ENCODE assay signal across 10 cellular contexts in genomic region chr17:82200743-82201497, GRCh38. TPM values are rescaled to one million over a fixed set of nuclear protein-coding genes. Genes with fewer than 3 reads are reported as not detected.
DNase-seq lines count a peak whose midpoint lies in the region; ATAC-seq and TF ChIP-seq lines count a peak whose summit lies in the region.
"Had no signal": no experiment of that assay in that cellular context is flagged by ENCODE, and none has a peak within 500 bp of the region (broad histone marks: within the 10 kb centered on the region; RNA-seq: fewer than 3 reads in every experiment).

No MANE protein-coding gene starts in this region.

- no peak overlapping the region for H2AFZ ChIP-seq in neuronal stem cell (ENCODE audit: low read length)

- H2BK15ac ChIP-seq in neuronal stem cell (ENCODE audit: low read length) = no peak overlapping the region

- H3K4ac ChIP-seq in neuronal stem cell (ENCODE audit: low read length) = no peak overlapping the region

- H3K27ac ChIP-seq in neuronal stem cell (replicated peaks; ENCODE audit: low read length) = no peak overlapping the region

- H2BK5ac ChIP-seq in neuronal stem cell (ENCODE audit: low read length) = no peak overlapping the region

- peaks cover 9% of the 10 kb centered on the region for H3K79me1 ChIP-seq in neuronal stem cell (ENCODE audit: low read depth, low read length)

- peak overlapping the region; percentile 77 for H3K27ac Mint-ChIP-seq in activated T-helper 1 cell treated with anti-CD3 and anti-CD28 coated beads, Interleukin-12 subunit alpha, Interleukin-12 subunit beta, Interleukin-2, Interleukin-4 antibody, amounts not matched to agents 30 ng/mL and 10 ng/mL and 1 ng/mL, durations not matched to agents 14 hours and 24 hours and 36 hours

- intact Hi-C loops in activated T-helper 1 cell treated with anti-CD3 and anti-CD28 coated beads, Interleukin-12 subunit alpha, Interleukin-12 subunit beta, Interleukin-2, Interleukin-4 antibody, amounts not matched to agents 30 ng/mL and 10 ng/mL and 1 ng/mL, durations not matched to agents 14 hours and 24 hours and 36 hours (cut with micrococcal nuclease) = loop anchor here (10.0 kb wide), 1 partner anchor 76 kb away; no protein-coding TSS in a partner anchor

- ATAC-seq in HG02642 (IDR thresholded peaks at IDR 0.05; ENCODE audit: poor library complexity, unreplicated experiment) = no peak

- H3K14ac ChIP-seq in neuronal stem cell (ENCODE audit: low read length) = no peak overlapping the region

- no peak overlapping the region for H2BK12ac ChIP-seq in neuronal stem cell (ENCODE audit: low read length)

- H3K23ac ChIP-seq in neuronal stem cell (ENCODE audit: low read depth, low read length, poor library complexity) = peak overlapping the region; percentile 89

- no peak overlapping the region for H3K4me2 ChIP-seq in neuronal stem cell (ENCODE audit: insufficient read depth, low read length, poor library complexity, severe bottlenecking)

- DNase-seq in DMS53 (lab: John Stamatoyannopoulos, UW) (peak; percentile 93), T-helper 22 cell (ENCODE audit: low read depth) (peak; percentile 79), neuronal stem cell (ENCODE audit: low spot score) (no peak), MG63 (no peak), GM20000 (ENCODE audit: low spot score) (no peak), amygdala (lab: John Stamatoyannopoulos, UW) (no peak)
- DNase-seq in activated T-helper 1 cell treated with anti-CD3 and anti-CD28 coated beads, Interleukin-12 subunit alpha, Interleukin-12 subunit beta, Interleukin-2, Interleukin-4 antibody, amounts not matched to agents 30 ng/mL and 10 ng/mL and 1 ng/mL, durations not matched to agents 14 hours and 24 hours and 36 hours (ENCODE audit: low spot score) = peak; percentile 60
- DNase-seq: BE2C had no signal

- H4K91ac ChIP-seq in neuronal stem cell (ENCODE audit: low read depth, low read length, poor library complexity) = no peak overlapping the region

- no peak for TF ChIP-seq CTCF in GM20000 (IDR thresholded peaks at IDR 0.05; ENCODE audit: extremely low read depth, missing control alignments)

- H3K27me3 ChIP-seq in neuronal stem cell (ENCODE audit: control insufficient read depth in 3 of 3, insufficient read depth in 3 of 3, low read depth in 1 of 3, low read length in 3 of 3) (no peaks in the 10 kb centered on the region), MG63 (no peaks in the 10 kb centered on the region)
- H3K27me3 ChIP-seq: BE2C had no signal

- WGBS in neuronal stem cell (ENCODE audit: extremely low coverage in 2 of 2, insufficient read length in 2 of 2, insufficient replicate concordance in 1 of 2), 2 donors = no CpG with 5 or more reads among the region's 13 CpGs

- no peak overlapping the region for H2BK120ac ChIP-seq in neuronal stem cell (ENCODE audit: low read depth, low read length)

- H3K4me1 Mint-ChIP-seq in activated T-helper 1 cell treated with anti-CD3 and anti-CD28 coated beads, Interleukin-12 subunit alpha, Interleukin-12 subunit beta, Interleukin-2, Interleukin-4 antibody, amounts not matched to agents 30 ng/mL and 10 ng/mL and 1 ng/mL, durations not matched to agents 14 hours and 24 hours and 36 hours (ENCODE audit: low read depth) = peaks cover 63% of the 10 kb centered on the region

- H3K9me3 Mint-ChIP-seq in activated T-helper 1 cell treated with anti-CD3 and anti-CD28 coated beads, Interleukin-12 subunit alpha, Interleukin-12 subunit beta, Interleukin-2, Interleukin-4 antibody, amounts not matched to agents 30 ng/mL and 10 ng/mL and 1 ng/mL, durations not matched to agents 14 hours and 24 hours and 36 hours = no peaks in the 10 kb centered on the region
- H3K9me3 Mint-ChIP-seq: neural crest cell had no signal

- no peaks in the 10 kb centered on the region for H3K4me1 ChIP-seq in neuronal stem cell (ENCODE audit: control insufficient read depth in 2 of 2, insufficient read depth in 1 of 2, low read depth in 1 of 2, low read length in 2 of 2)

- peaks cover 0 to 4% of the 10 kb centered on the region in 2 donors for H3K9me3 ChIP-seq in neuronal stem cell (replicated peaks in 1 of 2; ENCODE audit: control insufficient read depth in 2 of 2, insufficient read depth in 1 of 2, low read depth in 1 of 2, low read length in 2 of 2)
- no peaks in the 10 kb centered on the region for H3K9me3 ChIP-seq in MG63
- H3K9me3 ChIP-seq: BE2C had no signal

- H3K4me3 ChIP-seq in neuronal stem cell (ENCODE audit: low read length in 2 of 2) (no peak overlapping the region), MG63 (no peak overlapping the region)

- peaks cover 2% of the 10 kb centered on the region for H3K27me3 Mint-ChIP-seq in activated T-helper 1 cell treated with anti-CD3 and anti-CD28 coated beads, Interleukin-12 subunit alpha, Interleukin-12 subunit beta, Interleukin-2, Interleukin-4 antibody, amounts not matched to agents 30 ng/mL and 10 ng/mL and 1 ng/mL, durations not matched to agents 14 hours and 24 hours and 36 hours (ENCODE audit: insufficient read depth)

- no peak overlapping the region for H4K8ac ChIP-seq in neuronal stem cell (ENCODE audit: low read depth, low read length)

- H3K9ac ChIP-seq in neuronal stem cell (ENCODE audit: low read depth, low read length, poor library complexity) = no peak overlapping the region

- no peak overlapping the region for H3K18ac ChIP-seq in neuronal stem cell (ENCODE audit: low read length)

- H2AK5ac ChIP-seq in neuronal stem cell (ENCODE audit: low read depth, low read length) = no peak overlapping the region

- peaks cover 22% of the 10 kb centered on the region for H3K36me3 Mint-ChIP-seq in activated T-helper 1 cell treated with anti-CD3 and anti-CD28 coated beads, Interleukin-12 subunit alpha, Interleukin-12 subunit beta, Interleukin-2, Interleukin-4 antibody, amounts not matched to agents 30 ng/mL and 10 ng/mL and 1 ng/mL, durations not matched to agents 14 hours and 24 hours and 36 hours (ENCODE audit: low read depth)

- peaks cover 26 to 46% of the 10 kb centered on the region in 2 donors for H3K36me3 ChIP-seq in neuronal stem cell (replicated peaks in 1 of 2; ENCODE audit: control insufficient read depth in 2 of 2, insufficient read depth in 2 of 2, low read length in 2 of 2)
- peaks cover 4% of the 10 kb centered on the region for H3K36me3 ChIP-seq in MG63

- peak overlapping the region; percentile 37 for H3K4me3 Mint-ChIP-seq in activated T-helper 1 cell treated with anti-CD3 and anti-CD28 coated beads, Interleukin-12 subunit alpha, Interleukin-12 subunit beta, Interleukin-2, Interleukin-4 antibody, amounts not matched to agents 30 ng/mL and 10 ng/mL and 1 ng/mL, durations not matched to agents 14 hours and 24 hours and 36 hours
- H3K4me3 Mint-ChIP-seq: neural crest cell had no signal

RNA-seq across cellular contexts. Expression of gene CCDC57, which starts 11.7 kb away (rescaled TPM):
- 59.5 and 60.8 TPM in 2 replicates for total RNA-seq in activated T-helper 1 cell treated with anti-CD3 and anti-CD28 coated beads, Interleukin-12 subunit alpha, Interleukin-12 subunit beta, Interleukin-2, Interleukin-4 antibody, amounts not matched to agents 30 ng/mL and 10 ng/mL and 1 ng/mL, durations not matched to agents 14 hours and 24 hours and 36 hours
- polyA plus RNA-seq in neuronal stem cell (2013, experiment 1 of 2) = 26.0 TPM
- polyA plus RNA-seq in neuronal stem cell (2013, experiment 2 of 2) = 24.0 TPM
- total RNA-seq in MG63 (2014; rRNA removed; shearing (Covaris generic); ENCODE audit: low replicate concordance) = 6.9 and 8.2 TPM in 2 replicates

RNA-seq across cellular contexts. Expression of gene SLC16A3, which starts 27.9 kb away (rescaled TPM):
- 111 and 115 TPM in 2 replicates for total RNA-seq in activated T-helper 1 cell treated with anti-CD3 and anti-CD28 coated beads, Interleukin-12 subunit alpha, Interleukin-12 subunit beta, Interleukin-2, Interleukin-4 antibody, amounts not matched to agents 30 ng/mL and 10 ng/mL and 1 ng/mL, durations not matched to agents 14 hours and 24 hours and 36 hours
- polyA plus RNA-seq in neuronal stem cell (2013, experiment 1 of 2) = 3.5 TPM
- polyA plus RNA-seq in neuronal stem cell (2013, experiment 2 of 2) = 3.2 TPM
- total RNA-seq in MG63 (2014; rRNA removed; shearing (Covaris generic); ENCODE audit: low replicate concordance) = 529 and 652 TPM in 2 replicates

Comparison
In these comparisons a context has a peak if more than half of its experiments do, and no peak if none do; other contexts are left out.
1. DNase-seq: peak in DMS53 (single experiment), T-helper 22 cell (single experiment) and activated T-helper 1 cell treated with anti-CD3 and anti-CD28 coated beads, Interleukin-12 subunit alpha, Interleukin-12 subunit beta, Interleukin-2, Interleukin-4 antibody, amounts not matched to agents 30 ng/mL and 10 ng/mL and 1 ng/mL, durations not matched to agents 14 hours and 24 hours and 36 hours (single experiment); none in neuronal stem cell (single experiment), MG63 (single experiment), GM20000 (single experiment) and amygdala (0 of 56).